In the genomic region with DNA sequence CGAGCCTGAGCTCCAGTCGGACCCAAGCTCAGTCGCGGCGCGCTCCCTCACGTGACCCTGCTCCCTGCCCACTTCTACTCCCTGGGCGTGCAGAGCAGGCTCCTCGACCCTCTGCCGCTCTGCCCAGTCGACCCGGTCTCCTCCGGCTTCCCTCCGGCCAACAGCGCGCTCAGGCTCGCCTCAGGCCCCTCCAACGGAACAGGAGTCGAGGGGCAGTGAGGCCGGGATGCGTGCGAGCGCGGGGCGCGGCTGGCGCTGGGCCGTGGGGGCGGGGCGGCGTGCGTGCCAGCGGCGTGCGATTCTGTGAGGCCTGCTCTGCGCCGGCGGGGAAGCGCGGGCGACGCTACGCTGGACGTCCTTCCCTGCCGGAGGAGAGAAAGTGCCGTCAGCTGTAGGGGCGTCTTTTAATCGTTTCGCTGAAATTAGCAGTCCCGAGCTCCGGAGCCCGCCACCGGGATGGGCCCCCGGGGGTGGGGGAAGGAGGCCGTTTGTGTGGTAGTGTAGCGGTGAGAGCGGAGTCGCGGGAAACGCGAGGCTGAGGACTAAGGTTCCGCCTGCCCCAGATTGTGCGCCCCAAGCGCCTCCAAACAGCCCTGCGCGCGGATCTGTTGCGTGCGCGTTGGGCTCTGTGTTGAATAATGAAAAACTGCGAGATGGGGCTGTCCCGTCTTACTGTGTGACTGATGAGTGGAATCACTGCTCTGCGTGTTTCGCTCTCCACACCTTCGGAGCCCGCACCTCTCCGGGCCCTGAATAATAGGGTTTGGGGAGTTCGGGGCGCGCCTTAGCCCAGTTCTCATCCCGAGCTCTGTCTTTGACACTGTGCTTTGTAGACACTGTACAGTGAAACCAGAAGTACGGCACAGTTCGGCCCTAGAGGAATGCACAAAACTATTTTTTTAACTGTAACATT, we compare ENCODE assay signal across 8 cellular contexts. TPM values are rescaled to one million over a fixed set of nuclear protein-coding genes. Genes with fewer than 3 reads are reported as not detected.
DNase-seq lines count a peak whose midpoint lies in the region; FAIRE-seq and TF ChIP-seq lines count a peak whose summit lies in the region.

A gene with protein sequence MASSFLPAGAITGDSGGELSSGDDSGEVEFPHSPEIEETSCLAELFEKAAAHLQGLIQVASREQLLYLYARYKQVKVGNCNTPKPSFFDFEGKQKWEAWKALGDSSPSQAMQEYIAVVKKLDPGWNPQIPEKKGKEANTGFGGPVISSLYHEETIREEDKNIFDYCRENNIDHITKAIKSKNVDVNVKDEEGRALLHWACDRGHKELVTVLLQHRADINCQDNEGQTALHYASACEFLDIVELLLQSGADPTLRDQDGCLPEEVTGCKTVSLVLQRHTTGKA (minus strand): TSS at position 217 of the 913 bp plus-strand sequence. CDS start 311 bp downstream, outside the sequence.

- H2AFZ ChIP-seq in neural progenitor cell (replicated peaks) = peak within 1 kb of the TSS; percentile 91

- no peaks in the 10 kb centered on the region for H3K36me3 ChIP-seq in neural progenitor cell

- TF ChIP-seq CTCF in LNCaP clone FGC (IDR thresholded peaks at IDR 0.05; ENCODE audit: control insufficient read depth, extremely low read depth, insufficient read depth) (peak; percentile 15; the same call in 1 of the 2 replicates), foreskin fibroblast (IDR thresholded peaks at IDR 0.05; ENCODE audit: low read depth, low read length) (no peak), neural progenitor cell (IDR thresholded peaks at IDR 0.05) (peak; percentile 25)

- H3K27ac ChIP-seq in neural progenitor cell = peak within 1 kb of the TSS; percentile 87

- H3F3A ChIP-seq in neural progenitor cell (ENCODE audit: low read depth) = peaks cover 27% of the 10 kb centered on the region

- peaks cover 12% of the 10 kb centered on the region for H3K36me3 Mint-ChIP-seq in neural progenitor cell

- H4K20me1 ChIP-seq in neural progenitor cell (ENCODE audit: low read depth) = no peaks in the 10 kb centered on the region

- H3K9me3 Mint-ChIP-seq in neural progenitor cell = peaks cover under 1% of the 10 kb centered on the region

- peaks cover 25% of the 10 kb centered on the region for H3K4me1 ChIP-seq in neural progenitor cell

- H3K4me3 ChIP-seq in LNCaP clone FGC (ENCODE audit: low read depth, low read length) (peak within 1 kb of the TSS; percentile 74), foreskin fibroblast (ENCODE audit: low read depth in 1 of 2, low read length in 2 of 2) (peak within 1 kb of the TSS; percentile 74 to 91), neural progenitor cell (peak within 1 kb of the TSS; percentile 66)

- H3K4me1 Mint-ChIP-seq in neural progenitor cell = peaks cover 35% of the 10 kb centered on the region

- peaks cover 44% of the 10 kb centered on the region for H3K79me2 ChIP-seq in neural progenitor cell (ENCODE audit: low read depth)

- H3K27ac Mint-ChIP-seq in neural progenitor cell = peak within 1 kb of the TSS; percentile 97

- no peaks in the 10 kb centered on the region for H3K27me3 Mint-ChIP-seq in neural progenitor cell (ENCODE audit: insufficient read depth, low read depth)

- no peak for FAIRE-seq in H54 (lab: Jason Lieb, UNC)

- TF ChIP-seq POLR2A in H54 (IDR thresholded peaks at IDR 0.05; ENCODE audit: low read depth, low read length) = peak; percentile 86; the same call in 1 of the 2 replicates

- DNase-seq in GF-D8 (lab: John Stamatoyannopoulos, UW) (peak; percentile 64), H54 (ENCODE audit: insufficient read length, low spot score) (peak; percentile 75), LNCaP clone FGC (ENCODE audit: low read depth) (peak; percentile 47), SIG-M5 (lab: John Stamatoyannopoulos, UW) (peak; percentile 68), activated gamma-delta T cell (lab: John Stamatoyannopoulos, UW) (peak; percentile 65), foreskin fibroblast (peak; percentile 88 to 97), neural progenitor cell (ENCODE audit: low spot score) (peak; percentile 89), stromal cell of bone marrow (ENCODE audit: low read depth) (peak; percentile 81)

- H3K4me2 ChIP-seq in neural progenitor cell = peak within 1 kb of the TSS; percentile 95

- H3K27me3 ChIP-seq in neural progenitor cell = peaks cover 8% of the 10 kb centered on the region

- H3K4me3 Mint-ChIP-seq in neural progenitor cell = peak within 1 kb of the TSS; percentile 98

- no peaks in the 10 kb centered on the region for H3K9me3 ChIP-seq in neural progenitor cell (ENCODE audit: low read depth)

- H3K9ac ChIP-seq in neural progenitor cell = peak within 1 kb of the TSS; percentile 52

RNA-seq across cellular contexts. Expression of the gene that starts here (rescaled TPM):
- total RNA-seq in neural progenitor cell (ENCODE audit: low replicate concordance) = 36.8 and 53.9 TPM in 2 replicates

Comparison
In these comparisons a context has a peak if more than half of its experiments do, and no peak if none do; other contexts are left out.
1. Peak in every context shown above with its lines: DNase-seq, H3K4me3 ChIP-seq and H3K27ac ChIP-seq.